ENCODE assay signal across 8 cellular contexts in genomic region chr10:3740157-3740871, GRCh38. TPM values are rescaled to one million over a fixed set of nuclear protein-coding genes. Genes with fewer than 3 reads are reported as not detected.
A peak's percentile ranks its signal among the peaks of the same experiment; 100 is the strongest.
DNase-seq lines count a peak whose midpoint lies in the region; ATAC-seq and TF ChIP-seq lines count a peak whose summit lies in the region.

No MANE protein-coding gene starts in this region.

- peaks cover 4% of the 10 kb centered on the region; the same call in 1 of the 3 replicates for H3K36me3 Mint-ChIP-seq in GM23338 (ENCODE audit: low read depth)

- H3K4me1 Mint-ChIP-seq in GM23338, result peaks cover 10% of the 10 kb centered on the region

- H3K4me3 Mint-ChIP-seq in GM23338, result no peak overlapping the region

- H3K4me1 ChIP-seq in GM23338 (ENCODE audit: insufficient read depth), result peaks cover 3% of the 10 kb centered on the region

- H3K4me2 ChIP-seq in GM23338, result no peak overlapping the region

- no peaks in the 10 kb centered on the region for H3K27me3 ChIP-seq in GM23338 (ENCODE audit: insufficient read depth)

- no peaks in the 10 kb centered on the region for H3K79me2 ChIP-seq in GM23338 (replicated peaks; ENCODE audit: insufficient read depth)

- H4K20me1 ChIP-seq in GM23338 (replicated peaks; ENCODE audit: insufficient read depth), result no peaks in the 10 kb centered on the region

- DNase-seq in Daoy (ENCODE audit: low read depth) (peak; percentile 83), NOMO-1 treated with dmso at 0.1 percent for 144 hours (lab: John Stamatoyannopoulos, UW; ENCODE audit: unreplicated experiment) (peak; percentile 12), fibroblast of gingiva (ENCODE audit: low read depth) (peak; percentile 58), amygdala (lab: John Stamatoyannopoulos, UW) (no peak), coronary artery (ENCODE audit: low spot score) (no peak), GOT3 (lab: John Stamatoyannopoulos, UW) (no peak), GM23338 (ENCODE audit: low spot score) (no peak)

- H2AFZ ChIP-seq in GM23338, result no peak overlapping the region

- H3K27ac ChIP-seq in coronary artery (no peak overlapping the region), GM23338 (ENCODE audit: low read depth) (no peak overlapping the region)

- no peaks in the 10 kb centered on the region for H3F3A ChIP-seq in GM23338 (replicated peaks; ENCODE audit: low read depth)

- no peak overlapping the region for H3K4me3 ChIP-seq in coronary artery
- no peak overlapping the region for H3K4me3 ChIP-seq in GM23338

- H3K9me2 ChIP-seq in GM23338 (ENCODE audit: insufficient read depth), result peaks cover 6% of the 10 kb centered on the region; the same call in 1 of the 2 replicates

- no peak for TF ChIP-seq CTCF in coronary artery (IDR thresholded peaks at IDR 0.05)
- no peak for TF ChIP-seq CTCF in GM23338 (conservative IDR thresholded peaks at IDR 0.05; ENCODE audit: low read depth in 2 of 2)

- peak; percentile 50 for ATAC-seq in GM21619 (IDR thresholded peaks at IDR 0.05; ENCODE audit: unreplicated experiment)
- no peak for ATAC-seq in GM23338

- H3K9me3 Mint-ChIP-seq in GM23338, result peaks cover 7% of the 10 kb centered on the region; the same call in 2 of the 3 replicates

- H3K36me3 ChIP-seq in GM23338 (ENCODE audit: insufficient read depth), result no peaks in the 10 kb centered on the region

- H3K27ac Mint-ChIP-seq in GM23338, result no peak overlapping the region

- peaks cover 2% of the 10 kb centered on the region for H3K27me3 Mint-ChIP-seq in GM23338 (ENCODE audit: insufficient read depth, low read depth, poor library complexity)

TF ChIP-seq in GM23338, 12 proteins besides CTCF, POLR2A, EP300 and RAD21:
- no peak for TF ChIP-seq NANOG (IDR thresholded peaks at IDR 0.05; ENCODE audit: borderline replicate concordance)
- TF ChIP-seq JUNB (IDR thresholded peaks at IDR 0.05; ENCODE audit: unreplicated experiment), result no peak
- no peak for TF ChIP-seq EZH2phosphoT487 (IDR thresholded peaks at IDR 0.05; ENCODE audit: unreplicated experiment)
- no peak for TF ChIP-seq ZNF462 (CRISPR knock-in tag; IDR thresholded peaks at IDR 0.05)
- TF ChIP-seq ZNF331 (CRISPR knock-in tag; IDR thresholded peaks at IDR 0.05; ENCODE audit: low read depth), result no peak
- TF ChIP-seq EZH2 (IDR thresholded peaks at IDR 0.05; ENCODE audit: low read depth, unreplicated experiment), result no peak
- TF ChIP-seq POLR2AphosphoS5 (IDR thresholded peaks at IDR 0.05; ENCODE audit: low read depth), result no peak
- TF ChIP-seq ZNF114 (CRISPR knock-in tag; IDR thresholded peaks at IDR 0.05), result no peak
- TF ChIP-seq REST (IDR thresholded peaks at IDR 0.05; ENCODE audit: unreplicated experiment), result no peak

RNA-seq across cellular contexts. Expression of gene KLF6, which starts 44.7 kb away (rescaled TPM):
- 7.5 and 11.6 TPM in 2 replicates for total RNA-seq in Daoy (2014; rRNA removed; shearing (Covaris generic))
- total RNA-seq in GM23338 (2014; rRNA removed; shearing (Covaris generic)), result 18.0 and 19.6 TPM in 2 replicates
- 25.7 and 35.4 TPM in 2 replicates for polyA plus RNA-seq in GM23338 (2016; fragmentation: Nextera tagmentation; extraction: Ambion mirVana)

Comparison
In these comparisons a context has a peak if more than half of its experiments do, and no peak if none do; other contexts are left out.
1. DNase-seq: peak in Daoy (single experiment), NOMO-1 treated with dmso at 0.1 percent for 144 hours (single experiment) and fibroblast of gingiva (single experiment); none in amygdala (0 of 56), coronary artery (single experiment), GOT3 (single experiment) and GM23338 (single experiment).